8 cellular contexts compared by ENCODE assay signal in genomic region chr1:55215194-55216021, GRCh38. TPM values are rescaled to one million over a fixed set of nuclear protein-coding genes. Genes with fewer than 3 reads are reported as not detected.
DNase-seq lines count a peak whose midpoint lies in the region; ATAC-seq and TF ChIP-seq lines count a peak whose summit lies in the region.

A gene with protein sequence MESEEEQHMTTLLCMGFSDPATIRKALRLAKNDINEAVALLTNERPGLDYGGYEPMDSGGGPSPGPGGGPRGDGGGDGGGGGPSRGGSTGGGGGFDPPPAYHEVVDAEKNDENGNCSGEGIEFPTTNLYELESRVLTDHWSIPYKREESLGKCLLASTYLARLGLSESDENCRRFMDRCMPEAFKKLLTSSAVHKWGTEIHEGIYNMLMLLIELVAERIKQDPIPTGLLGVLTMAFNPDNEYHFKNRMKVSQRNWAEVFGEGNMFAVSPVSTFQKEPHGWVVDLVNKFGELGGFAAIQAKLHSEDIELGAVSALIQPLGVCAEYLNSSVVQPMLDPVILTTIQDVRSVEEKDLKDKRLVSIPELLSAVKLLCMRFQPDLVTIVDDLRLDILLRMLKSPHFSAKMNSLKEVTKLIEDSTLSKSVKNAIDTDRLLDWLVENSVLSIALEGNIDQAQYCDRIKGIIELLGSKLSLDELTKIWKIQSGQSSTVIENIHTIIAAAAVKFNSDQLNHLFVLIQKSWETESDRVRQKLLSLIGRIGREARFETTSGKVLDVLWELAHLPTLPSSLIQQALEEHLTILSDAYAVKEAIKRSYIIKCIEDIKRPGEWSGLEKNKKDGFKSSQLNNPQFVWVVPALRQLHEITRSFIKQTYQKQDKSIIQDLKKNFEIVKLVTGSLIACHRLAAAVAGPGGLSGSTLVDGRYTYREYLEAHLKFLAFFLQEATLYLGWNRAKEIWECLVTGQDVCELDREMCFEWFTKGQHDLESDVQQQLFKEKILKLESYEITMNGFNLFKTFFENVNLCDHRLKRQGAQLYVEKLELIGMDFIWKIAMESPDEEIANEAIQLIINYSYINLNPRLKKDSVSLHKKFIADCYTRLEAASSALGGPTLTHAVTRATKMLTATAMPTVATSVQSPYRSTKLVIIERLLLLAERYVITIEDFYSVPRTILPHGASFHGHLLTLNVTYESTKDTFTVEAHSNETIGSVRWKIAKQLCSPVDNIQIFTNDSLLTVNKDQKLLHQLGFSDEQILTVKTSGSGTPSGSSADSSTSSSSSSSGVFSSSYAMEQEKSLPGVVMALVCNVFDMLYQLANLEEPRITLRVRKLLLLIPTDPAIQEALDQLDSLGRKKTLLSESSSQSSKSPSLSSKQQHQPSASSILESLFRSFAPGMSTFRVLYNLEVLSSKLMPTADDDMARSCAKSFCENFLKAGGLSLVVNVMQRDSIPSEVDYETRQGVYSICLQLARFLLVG (N-terminal part only) (minus strand): TSS chr1:55215364. CDS start chr1:55215113, 251 bp downstream.

- in situ Hi-C loops in IMR-90 (cut with MboI; ENCODE audit: low sequenced_read_pairs): no loop called here

- peaks cover 11% of the 10 kb centered on the region for H3K9me1 ChIP-seq in IMR-90 (ENCODE audit: insufficient read depth, low read length)

- H4K5ac ChIP-seq in IMR-90 (ENCODE audit: low read depth, low read length): peak within 1 kb of the TSS; percentile 99

- intact Hi-C loops in IMR-90 (cut with micrococcal nuclease): loop anchor here (2.0 kb wide), 2 partner anchors 61 to 75 kb away; no protein-coding TSS in a partner anchor

- no peaks in the 10 kb centered on the region for H3K9me3 Mint-ChIP-seq in nephron
- no peaks in the 10 kb centered on the region for H3K9me3 Mint-ChIP-seq in stimulated activated naive CD8-positive, alpha-beta T cell treated with anti-CD3 and anti-CD28 coated beads, Interleukin-15, Interleukin-2, amounts not matched to agents 100 ng/mL and 50 ng/mL, for 24 hours

- peak within 1 kb of the TSS; percentile 98 for H2AFZ ChIP-seq in IMR-90 (replicated peaks; ENCODE audit: low read length, poor library complexity)

- H3K18ac ChIP-seq in IMR-90 (ENCODE audit: low read depth, low read length): peak within 1 kb of the TSS; percentile 94

- H3K14ac ChIP-seq in IMR-90 (replicated peaks; ENCODE audit: low read depth, low read length): peak within 1 kb of the TSS; percentile 99

- H4K20me1 ChIP-seq in IMR-90 (ENCODE audit: insufficient read depth, low read length): peaks cover 14% of the 10 kb centered on the region

- H3K9me3 ChIP-seq in IMR-90 (ENCODE audit: control insufficient read depth, insufficient read depth, low read length): no peaks in the 10 kb centered on the region

- H3K79me1 ChIP-seq in IMR-90 (ENCODE audit: low read depth in 1 of 2, low read length in 2 of 2): peaks cover 16 to 41% of the 10 kb centered on the region in 2 experiments; a peak in 3 of 4 replicates

- dilution Hi-C loops in IMR-90 (cut with HindIII; ENCODE audit: low sequenced_read_pairs, unreplicated experiment): no loop called here

- H3K4me3 Mint-ChIP-seq in nephron: peak within 1 kb of the TSS; percentile 93 to 95 (median 94)
- peak within 1 kb of the TSS; percentile 86 for H3K4me3 Mint-ChIP-seq in stimulated activated naive CD8-positive, alpha-beta T cell treated with anti-CD3 and anti-CD28 coated beads, Interleukin-15, Interleukin-2, amounts not matched to agents 100 ng/mL and 50 ng/mL, for 24 hours

- H3K4me2 ChIP-seq in IMR-90 (ENCODE audit: low read depth, low read length): peak within 1 kb of the TSS; percentile 84

- peak within 1 kb of the TSS; percentile 97 for H4K91ac ChIP-seq in IMR-90 (ENCODE audit: insufficient read depth, low read depth, low read length)

- peak; percentile 59 for DNase-seq in DMS79 (lab: John Stamatoyannopoulos, UW)
- peak; percentile 59 for DNase-seq in IMR-90
- DNase-seq in RPMI8226: peak; percentile 89
- peak; percentile 76 for DNase-seq in activated T-helper 9 cell treated with anti-CD3 and anti-CD28 coated beads, Interleukin-2, amount 50 U/mL, for 16 hours (ENCODE audit: low read depth)
- DNase-seq in fibroblast of pulmonary artery (ENCODE audit: low read depth): peak; percentile 65

- TF ChIP-seq CTCF in IMR-90 (conservative IDR thresholded peaks at IDR 0.05; ENCODE audit: low read depth, low read length) (no peak), fibroblast of pulmonary artery (IDR thresholded peaks at IDR 0.05; ENCODE audit: low read length, missing control alignments) (no peak), nephron (IDR thresholded peaks at IDR 0.05; ENCODE audit: unreplicated experiment in 3 of 3) (no peak)

- no TSS peak for BruUV-seq in IMR-90 (replicated peaks; lab: Mats Ljungman, UMichigan)

- WGBS in IMR-90 (ENCODE audit: extremely low coverage in 2 of 2, insufficient read length in 1 of 2), 2 experiments: 1% methylated on average over 34 of the region's 96 CpGs; no CpG with 5 or more reads in 1 of the 2 experiments

- peaks cover 7% of the 10 kb centered on the region for H3K27me3 Mint-ChIP-seq in nephron (ENCODE audit: low read depth)
- H3K27me3 Mint-ChIP-seq in stimulated activated naive CD8-positive, alpha-beta T cell treated with anti-CD3 and anti-CD28 coated beads, Interleukin-15, Interleukin-2, amounts not matched to agents 100 ng/mL and 50 ng/mL, for 24 hours: no peaks in the 10 kb centered on the region

- H2BK5ac ChIP-seq in IMR-90 (ENCODE audit: low read depth, low read length, poor library complexity, severe bottlenecking): peak within 1 kb of the TSS; percentile 95

- H3K27ac ChIP-seq in IMR-90 (ENCODE audit: insufficient read depth, low read length): peak within 1 kb of the TSS; percentile 99

- H3K36me3 Mint-ChIP-seq in nephron (ENCODE audit: low read depth): no peaks in the 10 kb centered on the region
- peaks cover 11% of the 10 kb centered on the region for H3K36me3 Mint-ChIP-seq in stimulated activated naive CD8-positive, alpha-beta T cell treated with anti-CD3 and anti-CD28 coated beads, Interleukin-15, Interleukin-2, amounts not matched to agents 100 ng/mL and 50 ng/mL, for 24 hours (ENCODE audit: low read depth)

- no peak within 1 kb of the TSS; the same call in 1 of the 3 replicates for H2BK15ac ChIP-seq in IMR-90 (ENCODE audit: low read depth, low read length)

- H3K36me3 ChIP-seq in IMR-90 (ENCODE audit: control insufficient read depth, insufficient read depth, low read length): no peaks in the 10 kb centered on the region

- peak within 1 kb of the TSS; percentile 97 for H3K23ac ChIP-seq in IMR-90 (ENCODE audit: low read depth, low read length)

- peaks cover 6% of the 10 kb centered on the region; the same call in 1 of the 2 replicates for H3K4me1 ChIP-seq in IMR-90 (ENCODE audit: control insufficient read depth, insufficient read depth, low read length)

- peak within 1 kb of the TSS; percentile 97 for H2AK9ac ChIP-seq in IMR-90 (replicated peaks; ENCODE audit: low read depth, low read length, poor library complexity)

- H2AK5ac ChIP-seq in IMR-90 (ENCODE audit: low read depth, low read length): peak within 1 kb of the TSS; percentile 98

- POLR2A ChIA-PET in IMR-90 (lab: Charles Lee; ENCODE audit: unreplicated experiment): interaction anchor here (0.6 kb wide), 1 partner anchor 54 kb away, joined by 9 read pairs; no protein-coding TSS in a partner anchor

- peak; percentile 80 for TF ChIP-seq POLR2A in IMR-90 (IDR thresholded peaks at IDR 0.05; ENCODE audit: low read depth, low read length)

- H3K4me1 Mint-ChIP-seq in nephron: peaks cover 52% of the 10 kb centered on the region
- peaks cover 67% of the 10 kb centered on the region for H3K4me1 Mint-ChIP-seq in stimulated activated naive CD8-positive, alpha-beta T cell treated with anti-CD3 and anti-CD28 coated beads, Interleukin-15, Interleukin-2, amounts not matched to agents 100 ng/mL and 50 ng/mL, for 24 hours (ENCODE audit: low read depth)

- H3K4ac ChIP-seq in IMR-90 (ENCODE audit: low read depth, low read length): peak within 1 kb of the TSS; percentile 99

- ATAC-seq in GM21529 (IDR thresholded peaks at IDR 0.05; ENCODE audit: unreplicated experiment): peak; percentile 73
- ATAC-seq in IMR-90 (ENCODE audit: low read depth): peak; percentile 90

- no peaks in the 10 kb centered on the region for H3K27me3 ChIP-seq in IMR-90 (ENCODE audit: control insufficient read depth, insufficient read depth, low read length)

- H3K9ac ChIP-seq in IMR-90 (ENCODE audit: low read depth, low read length): peak within 1 kb of the TSS; percentile 100

- CTCF ChIA-PET in IMR-90 (lab: Yijun Ruan, JAX): no interaction called here

- TF ChIP-seq RAD21 in IMR-90 (IDR thresholded peaks at IDR 0.05; ENCODE audit: low read length): no peak

- peak within 1 kb of the TSS; percentile 80 for H3K56ac ChIP-seq in IMR-90 (ENCODE audit: extremely low read depth, insufficient read depth, low read length)

- H2BK120ac ChIP-seq in IMR-90 (ENCODE audit: low read depth, low read length): peak within 1 kb of the TSS; percentile 92

- H2BK20ac ChIP-seq in IMR-90 (ENCODE audit: low read depth, low read length): no peak within 1 kb of the TSS

- H3K4me3 ChIP-seq in IMR-90 (ENCODE audit: insufficient read depth, low read depth, low read length) (peak within 1 kb of the TSS; percentile 99), fibroblast of pulmonary artery (replicated peaks; ENCODE audit: low read depth, low read length) (peak within 1 kb of the TSS; percentile 77)

- peak within 1 kb of the TSS; percentile 98 to 99 for H4K8ac ChIP-seq in IMR-90 (ENCODE audit: low read depth in 2 of 2, low read length in 2 of 2)

- peak within 1 kb of the TSS; percentile 96 to 97 (median 97) for H3K27ac Mint-ChIP-seq in nephron
- H3K27ac Mint-ChIP-seq in stimulated activated naive CD8-positive, alpha-beta T cell treated with anti-CD3 and anti-CD28 coated beads, Interleukin-15, Interleukin-2, amounts not matched to agents 100 ng/mL and 50 ng/mL, for 24 hours: peak within 1 kb of the TSS; percentile 94

TF ChIP-seq in IMR-90, 13 proteins besides CTCF, POLR2A, EP300 and RAD21:
- TF ChIP-seq RFX5 (IDR thresholded peaks at IDR 0.05; ENCODE audit: low read depth, low read length) (no peak), MAZ (IDR thresholded peaks at IDR 0.05; ENCODE audit: borderline replicate concordance, low read depth, low read length) (peak; percentile 21; the same call in 1 of the 2 replicates), MXI1 (IDR thresholded peaks at IDR 0.05; ENCODE audit: borderline replicate concordance, low read depth, low read length) (peak; percentile 28; the same call in 1 of the 2 replicates), BHLHE40 (IDR thresholded peaks at IDR 0.05; ENCODE audit: low read depth, low read length) (peak; percentile 87)

RNA-seq across cellular contexts. Expression of the gene that starts here (rescaled TPM):
- total RNA-seq in IMR-90 (2012; rRNA removed): 34.7 and 36.7 TPM in 2 replicates
- 6.4 and 8.4 TPM in 2 replicates for polyA plus RNA-seq in IMR-90 (2012; rRNA removed)
- 1.7 and 3.6 TPM in 2 replicates for polyA plus RNA-seq in IMR-90 (2012; cell fraction: cytosol; rRNA removed)
- 4.9 and 29.1 TPM in 2 replicates for polyA plus RNA-seq in IMR-90 (2012; cell fraction: nucleus; rRNA removed; ENCODE audit: low replicate concordance)

Comparison
In these comparisons a context has a peak if more than half of its experiments do, and no peak if none do; other contexts are left out.
1. Peak in every context shown above with its lines: DNase-seq, ATAC-seq, H3K4me3 ChIP-seq and H3K27ac ChIP-seq.